In the genomic region with DNA sequence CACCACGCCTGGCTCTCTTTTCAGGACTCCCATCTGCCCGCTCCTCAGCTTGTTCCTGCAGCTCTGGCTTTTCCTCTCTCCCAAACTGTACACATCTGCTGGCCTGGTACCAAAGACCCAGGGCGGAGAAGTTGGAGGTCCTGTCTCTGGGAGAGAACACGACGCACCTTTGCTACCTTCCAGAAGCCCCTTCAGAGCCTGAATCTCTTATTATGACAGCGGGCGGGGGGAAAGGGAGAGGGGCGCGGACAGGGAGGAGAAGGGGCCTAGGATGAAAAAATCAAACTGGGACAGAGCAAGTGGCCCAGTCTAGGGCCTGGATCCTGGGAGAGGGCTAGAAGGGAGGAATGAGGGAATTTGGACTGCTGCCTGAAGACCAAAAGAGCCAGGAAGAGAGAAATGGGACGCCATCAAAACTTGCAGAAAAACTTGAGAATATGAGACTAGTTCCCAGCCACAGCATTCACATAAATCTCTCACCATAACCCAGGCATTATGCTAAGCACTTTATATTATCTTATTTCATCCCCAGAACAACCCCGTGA, we compare ENCODE assay signal across 8 cellular contexts. TPM values are rescaled to one million over a fixed set of nuclear protein-coding genes. Genes with fewer than 3 reads are reported as not detected.
A peak's percentile ranks its signal among the peaks of the same experiment; 100 is the strongest.
DNase-seq lines count a peak whose midpoint lies in the region; ATAC-seq and TF ChIP-seq lines count a peak whose summit lies in the region.

No MANE protein-coding gene starts in this region.

- peaks cover 13% of the 10 kb centered on the region for H4K20me1 ChIP-seq in Karpas-422 (ENCODE audit: insufficient read depth, low read depth, low read length)

- H3K36me3 ChIP-seq in Karpas-422 (ENCODE audit: insufficient read depth, low read length) (peaks cover 5% of the 10 kb centered on the region; the same call in 1 of the 2 replicates), lower lobe of right lung (peaks cover 33% of the 10 kb centered on the region), thyroid gland (peaks cover 13 to 16% of the 10 kb centered on the region in 2 donors)

- H3K4me3 Mint-ChIP-seq in T-helper 17 cell: no peak overlapping the region

- TF ChIP-seq POLR2A in thyroid gland (IDR thresholded peaks at IDR 0.05): no peak

- no peak overlapping the region for H2AFZ ChIP-seq in Karpas-422 (ENCODE audit: low read length)

- H3K27ac ChIP-seq in Karpas-422 (ENCODE audit: low read length) (no peak overlapping the region), cingulate gyrus (ENCODE audit: low read depth, low read length) (peak overlapping the region; percentile 100), lower lobe of right lung (peak overlapping the region; percentile 99), thyroid gland (peak overlapping the region; percentile 98 to 100 (median 100))

- peaks cover 47% of the 10 kb centered on the region for H3K79me2 ChIP-seq in Karpas-422 (ENCODE audit: low read length)

- intact Hi-C loops in lower lobe of right lung (cut with DNase I): no loop called here
- intact Hi-C loops in thyroid gland (cut with DNase I): no loop called here

- no peaks in the 10 kb centered on the region for H3K9me2 ChIP-seq in Karpas-422 (replicated peaks; ENCODE audit: insufficient read depth, low read length)

- peak overlapping the region; percentile 80 for H3K9ac ChIP-seq in Karpas-422 (ENCODE audit: low read length)

- peaks cover 63% of the 10 kb centered on the region for H3K4me1 ChIP-seq in Karpas-422 (ENCODE audit: low read length)
- peaks cover 70% of the 10 kb centered on the region for H3K4me1 ChIP-seq in lower lobe of right lung
- H3K4me1 ChIP-seq in thyroid gland: peaks cover 37 to 59% of the 10 kb centered on the region in 2 donors

- H3K27ac Mint-ChIP-seq in T-helper 17 cell: no peak overlapping the region

- H3K36me3 Mint-ChIP-seq in T-helper 17 cell (ENCODE audit: low read depth): peaks cover 17% of the 10 kb centered on the region

- TF ChIP-seq CTCF in lower lobe of right lung (IDR thresholded peaks at IDR 0.05) (no peak), thyroid gland (IDR thresholded peaks at IDR 0.05) (no peak)

- H3K9me3 ChIP-seq in Karpas-422 (ENCODE audit: low read length) (no peaks in the 10 kb centered on the region), lower lobe of right lung (no peaks in the 10 kb centered on the region), thyroid gland (no peaks in the 10 kb centered on the region), T-helper 17 cell (ENCODE audit: control insufficient read depth, low read length, poor library complexity, severe bottlenecking) (no peaks in the 10 kb centered on the region)

- H3K4me1 Mint-ChIP-seq in T-helper 17 cell: peaks cover 57% of the 10 kb centered on the region

- H3K4me3 ChIP-seq in Karpas-422 (ENCODE audit: low read length) (peak overlapping the region; percentile 94; the same call in 1 of the 2 replicates), lower lobe of right lung (peak overlapping the region; percentile 73), thyroid gland (replicated peaks in 1 of 3) (peak overlapping the region; percentile 58 to 100 (median 81))

- no peaks in the 10 kb centered on the region for H3K27me3 Mint-ChIP-seq in T-helper 17 cell

- 22 to 30% methylated on average over 11 of the region's 11 CpGs for WGBS in thyroid gland, 2 donors

- DNase-seq in Karpas-422 (no peak), lower lobe of right lung (no peak), thyroid gland (no peak), cerebellum (ENCODE audit: low spot score) (no peak), DMS53 (lab: John Stamatoyannopoulos, UW) (no peak), T-helper 17 cell (no peak)

- ATAC-seq in lower lobe of right lung (no peak), GM19452 (IDR thresholded peaks at IDR 0.05; ENCODE audit: unreplicated experiment) (no peak), T-helper 17 cell (no peak)

- H3K27me3 ChIP-seq in Karpas-422 (ENCODE audit: low read length) (no peaks in the 10 kb centered on the region), lower lobe of right lung (ENCODE audit: low read depth) (no peaks in the 10 kb centered on the region), thyroid gland (no peaks in the 10 kb centered on the region)

- peak overlapping the region; percentile 96 for H3K4me2 ChIP-seq in Karpas-422 (ENCODE audit: low read depth, low read length, poor library complexity, severe bottlenecking)

RNA-seq across cellular contexts. Expression of gene PER1, which starts 2.5 kb away (rescaled TPM):
- 12.7 and 24.0 TPM in 2 replicates for total RNA-seq in Karpas-422 (2014; rRNA removed; shearing (Covaris generic); ENCODE audit: low replicate concordance)
- total RNA-seq in lower lobe of right lung (252 TPM), thyroid gland (100 to 1,000 TPM in 3 of 4 donors, 10 to 100 TPM in 1; 85.2 to 148 (median 137) TPM), cerebellum (7.7 TPM), T-helper 17 cell (1,000 to 10,000 TPM; 1,926 to 2,038 TPM)

RNA-seq across cellular contexts. Expression of gene VAMP2, which starts 8.1 kb away (rescaled TPM):
- total RNA-seq in Karpas-422 (2014; rRNA removed; shearing (Covaris generic); ENCODE audit: low replicate concordance): 24.5 and 47.7 TPM in 2 replicates
- total RNA-seq in lower lobe of right lung (77.0 TPM), thyroid gland (10 to 100 TPM; 30.6 to 35.2 (median 33.4) TPM), cerebellum (29.9 TPM), T-helper 17 cell (100 to 1,000 TPM; 209 to 252 TPM)

RNA-seq across cellular contexts. Expression of gene TMEM107, which starts 21.5 kb away (rescaled TPM):
- total RNA-seq in Karpas-422 (2014; rRNA removed; shearing (Covaris generic); ENCODE audit: low replicate concordance): 70.7 and 134 TPM in 2 replicates
- total RNA-seq in lower lobe of right lung (12.9 TPM), thyroid gland (10 to 100 TPM; 19.7 to 34.7 (median 32.2) TPM), cerebellum (28.3 TPM), T-helper 17 cell (10 to 100 TPM; 33.0 to 33.9 TPM)

RNA-seq across cellular contexts. Expression of gene HES7, which starts 30.8 kb away (rescaled TPM):
- total RNA-seq in Karpas-422 (2014; rRNA removed; shearing (Covaris generic); ENCODE audit: low replicate concordance): 0.37 and 2.1 TPM in 2 replicates
- total RNA-seq in lower lobe of right lung: 0.21 TPM
- total RNA-seq in thyroid gland: 1 to 10 TPM in 1 of 4 donors, not detected in 3; 1.7 TPM
- total RNA-seq in cerebellum: 0.73 TPM
- total RNA-seq in T-helper 17 cell: not detected

RNA-seq across cellular contexts. Expression of gene BORCS6, which starts 35.3 kb away (rescaled TPM):
- 10.3 and 34.4 TPM in 2 replicates for total RNA-seq in Karpas-422 (2014; rRNA removed; shearing (Covaris generic); ENCODE audit: low replicate concordance)
- total RNA-seq in lower lobe of right lung (7.7 TPM), thyroid gland (10 to 100 TPM in 3 of 4 donors, 1 to 10 TPM in 1; 7.7 to 17.0 (median 15.5) TPM), cerebellum (3.1 TPM), T-helper 17 cell (1 to 10 TPM; 8.3 to 8.7 TPM)
